19 cellular contexts compared by ENCODE assay signal in the genomic region with DNA sequence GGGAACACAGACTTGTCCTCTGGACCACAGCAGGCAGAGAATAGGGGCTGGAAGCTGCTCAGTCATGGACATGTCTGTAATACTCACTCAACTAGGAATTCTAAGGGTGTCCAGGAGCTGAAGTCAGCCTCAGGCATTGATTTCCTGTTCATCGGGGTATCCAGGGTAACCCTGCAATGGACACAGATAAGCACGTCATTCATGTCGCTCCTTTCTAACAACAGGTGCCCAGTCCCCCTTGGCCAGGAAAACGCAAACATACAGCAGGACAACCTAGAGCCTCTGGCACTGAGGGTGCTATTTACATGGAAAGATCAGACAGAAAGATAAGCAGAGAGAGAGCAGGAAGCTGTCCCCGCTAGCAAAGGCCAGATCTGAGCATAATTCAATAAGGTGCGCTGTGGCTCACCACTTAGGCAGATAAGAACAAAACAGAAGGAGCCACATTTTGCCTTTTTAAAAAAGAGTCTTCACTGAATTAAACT. TPM values are rescaled to one million over a fixed set of nuclear protein-coding genes. Genes with fewer than 3 reads are reported as not detected.
DNase-seq lines count a peak whose midpoint lies in the region; ATAC-seq, FAIRE-seq and TF ChIP-seq lines count a peak whose summit lies in the region.
"Had no signal": no experiment of that assay in that cellular context is flagged by ENCODE, and none has a peak within 500 bp of the region (broad histone marks: within the 10 kb centered on the region; RNA-seq: fewer than 3 reads in every experiment).

No MANE protein-coding gene starts in this region.

- H3K27me3 ChIP-seq in SJCRH30 (no peaks in the 10 kb centered on the region), HepG2 (ENCODE audit: control insufficient read depth in 1 of 2, insufficient read depth in 2 of 2, low read length in 2 of 2) (no peaks in the 10 kb centered on the region), upper lobe of right lung (no peaks in the 10 kb centered on the region), aorta (ENCODE audit: control insufficient read depth in 1 of 2, insufficient read depth in 2 of 2, low read length in 1 of 2) (no peaks in the 10 kb centered on the region), A673 (replicated peaks; ENCODE audit: insufficient read depth, low read depth, low read length, poor library complexity) (no peaks in the 10 kb centered on the region)
- H3K27me3 ChIP-seq: esophagus squamous epithelium had no signal

- peak; percentile 86 for FAIRE-seq in HepG2 (lab: Jason Lieb, UNC)

- ATAC-seq in HepG2 (peak; percentile 94), upper lobe of right lung (peak; percentile 53), aorta (ENCODE audit: low FRiP score) (no peak), HG02870 (IDR thresholded peaks at IDR 0.05; ENCODE audit: unreplicated experiment) (no peak)

- POLR2A ChIA-PET in HepG2 (lab: Yijun Ruan, JAX): interaction anchor here (1.7 kb wide), 1 partner anchor 21 kb away, joined by 5 read pairs; a partner anchor contains a TSS
- POLR2A ChIA-PET in A673 (lab: Charles Lee; ENCODE audit: low non-redundant PET): no interaction called here

- H3K36me3 ChIP-seq in SJCRH30: peaks cover 39% of the 10 kb centered on the region
- peaks cover 43 to 83% of the 10 kb centered on the region in 2 experiments for H3K36me3 ChIP-seq in HepG2 (replicated peaks in 1 of 2; ENCODE audit: control insufficient read depth in 1 of 2, insufficient read depth in 2 of 2, low read length in 2 of 2)
- H3K36me3 ChIP-seq in upper lobe of right lung: peaks cover 60% of the 10 kb centered on the region
- peaks cover 4 to 11% of the 10 kb centered on the region in 2 donors for H3K36me3 ChIP-seq in aorta (ENCODE audit: control insufficient read depth in 1 of 2, insufficient read depth in 2 of 2, low read length in 1 of 2)
- H3K36me3 ChIP-seq in A673 (ENCODE audit: insufficient read depth, low read length, poor library complexity, severe bottlenecking): peaks cover 6% of the 10 kb centered on the region

- intact Hi-C loops in HepG2 (cut with micrococcal nuclease; ENCODE audit: unreplicated experiment) (loop anchor here (1.0 kb wide), 1 partner anchor 22 kb away; a partner anchor contains a TSS), upper lobe of right lung (cut with DNase I) (no loop called here), aorta (cut with DNase I) (no loop called here), A673 (cut with micrococcal nuclease; ENCODE audit: unreplicated experiment) (no loop called here)

- WGBS in HepG2 (ENCODE audit: low lambda C conversion rate): 9% methylated on average over 6 of the region's 6 CpGs
- 79 to 90% methylated on average over 6 of the region's 6 CpGs for WGBS in aorta, 2 donors

- TF ChIP-seq POLR2A in HepG2 (IDR thresholded peaks at IDR 0.05; ENCODE audit: insufficient read depth in 1 of 2, low read depth in 2 of 2, low read length in 2 of 2): no peak

- H3K4me1 ChIP-seq in SJCRH30: peaks cover 30% of the 10 kb centered on the region
- H3K4me1 ChIP-seq in HepG2 (ENCODE audit: insufficient read depth, low read length): peaks cover 32% of the 10 kb centered on the region
- no peaks in the 10 kb centered on the region for H3K4me1 ChIP-seq in upper lobe of right lung
- no peaks in the 10 kb centered on the region for H3K4me1 ChIP-seq in aorta (ENCODE audit: control insufficient read depth in 1 of 2, insufficient read depth in 2 of 2, low read length in 2 of 2)
- no peaks in the 10 kb centered on the region for H3K4me1 ChIP-seq in A673 (ENCODE audit: insufficient read depth, low read length, poor library complexity, severe bottlenecking)
- H3K4me1 ChIP-seq: esophagus squamous epithelium had no signal

- in situ Hi-C loops in HepG2 (cut with HindIII; ENCODE audit: extremely low pct_ligation_motif_present, low pct_unique_long_range_greater_than_20kb): no loop called here

- peak overlapping the region; percentile 41 for H3K4me2 ChIP-seq in HepG2 (ENCODE audit: low read depth, low read length)
- H3K4me2 ChIP-seq: smooth muscle cell had no signal

- CTCF ChIA-PET in HepG2 (lab: Yijun Ruan, JAX; ENCODE audit: low intra/inter-chr PET ratio, low total read pairs): no interaction called here
- CTCF ChIA-PET in A673 (lab: Charles Lee): no interaction called here

- DNase-seq in activated T-cell treated with anti-CD3 and anti-CD28 coated beads, Interleukin-2, amount 50 U/mL, for 24 hours: no peak
- no peak for DNase-seq in activated T-cell treated with anti-CD3 and anti-CD28 coated beads, Interleukin-2, amount 50 U/mL, for 48 hours
- DNase-seq in SJCRH30 (peak; percentile 62 to 77), HepG2 (ENCODE audit: low spot score) (peak; percentile 88), upper lobe of right lung (no peak), aorta (no peak), A673 (ENCODE audit: low spot score) (no peak)
- DNase-seq: activated CD8-positive, alpha-beta memory T cell treated with anti-CD3 and anti-CD28 coated beads, Interleukin-2, amount 50 U/mL, for 4 hours; esophagus squamous epithelium; H7; hypothalamus; NCI-H2107; occipital lobe; WERI-Rb-1 had no signal

- peak overlapping the region; percentile 35 for H3K9ac ChIP-seq in HepG2 (ENCODE audit: insufficient read depth, low read depth, low read length)

- H3K9me3 ChIP-seq in SJCRH30 (replicated peaks): no peaks in the 10 kb centered on the region
- no peaks in the 10 kb centered on the region for H3K9me3 ChIP-seq in HepG2 (ENCODE audit: low read length)
- no peaks in the 10 kb centered on the region for H3K9me3 ChIP-seq in upper lobe of right lung
- H3K9me3 ChIP-seq in aorta (ENCODE audit: control insufficient read depth, low read length): no peaks in the 10 kb centered on the region
- no peaks in the 10 kb centered on the region for H3K9me3 ChIP-seq in A673 (ENCODE audit: low read depth, low read length, poor library complexity, severe bottlenecking)
- H3K9me3 ChIP-seq: esophagus squamous epithelium had no signal

- no TSS peak for BruUV-seq in HepG2 (replicated peaks; lab: Mats Ljungman, UMichigan)
- no TSS peak for BruUV-seq in A673 (replicated peaks; lab: Mats Ljungman, UMichigan)

- H2AFZ ChIP-seq in HepG2 (ENCODE audit: low read length): no peak overlapping the region

- H4K20me1 ChIP-seq in HepG2 (ENCODE audit: insufficient read depth, low read length): peaks cover 10% of the 10 kb centered on the region; the same call in 1 of the 2 replicates

- H3K4me1 Mint-ChIP-seq in activated T-cell treated with anti-CD3 and anti-CD28 coated beads, Interleukin-2, amount 50 U/mL, for 24 hours (ENCODE audit: low read depth): peaks cover 15% of the 10 kb centered on the region

- H3K4me3 ChIP-seq in SJCRH30: no peak overlapping the region
- no peak overlapping the region for H3K4me3 ChIP-seq in HepG2 (replicated peaks in 1 of 3; ENCODE audit: insufficient read depth in 1 of 3, low read depth in 2 of 3, low read length in 3 of 3)
- no peak overlapping the region for H3K4me3 ChIP-seq in upper lobe of right lung
- no peak overlapping the region for H3K4me3 ChIP-seq in aorta (ENCODE audit: low read length in 2 of 2)
- no peak overlapping the region for H3K4me3 ChIP-seq in A673 (ENCODE audit: low read depth, low read length, poor library complexity, severe bottlenecking)
- H3K4me3 ChIP-seq: esophagus squamous epithelium, lung, smooth muscle cell had no signal

- TF ChIP-seq EP300 in HepG2 (IDR thresholded peaks at IDR 0.05; ENCODE audit: low read depth in 2 of 2, low read length in 2 of 2) (peak in 1 of 2 experiments; percentile 53; a peak in 1 of 4 replicates), HepG2 (CRISPR knock-in tag; IDR thresholded peaks at IDR 0.05; ENCODE audit: borderline replicate concordance) (no peak; the same call in 1 of the 2 replicates)

- no peak for TF ChIP-seq RAD21 in HepG2 (CRISPR knock-in tag; IDR thresholded peaks at IDR 0.05)

- H3K27ac ChIP-seq in SJCRH30: peak overlapping the region; percentile 18; the same call in 1 of the 2 replicates
- peak overlapping the region; percentile 73 for H3K27ac ChIP-seq in HepG2 (ENCODE audit: extremely low read length, insufficient read depth, low read length)
- no peak overlapping the region for H3K27ac ChIP-seq in upper lobe of right lung
- H3K27ac ChIP-seq in aorta (ENCODE audit: low read depth in 1 of 2, low read length in 2 of 2): no peak overlapping the region
- no peak overlapping the region for H3K27ac ChIP-seq in A673 (ENCODE audit: low read depth, low read length, poor library complexity, severe bottlenecking)
- H3K27ac ChIP-seq: esophagus squamous epithelium, WERI-Rb-1 had no signal

- H3K9me3 Mint-ChIP-seq in activated T-cell treated with anti-CD3 and anti-CD28 coated beads, Interleukin-2, amount 50 U/mL, for 24 hours: no peaks in the 10 kb centered on the region

- H3K27me3 Mint-ChIP-seq in activated T-cell treated with anti-CD3 and anti-CD28 coated beads, Interleukin-2, amount 50 U/mL, for 24 hours: no peaks in the 10 kb centered on the region

- H3K79me2 ChIP-seq in HepG2 (ENCODE audit: insufficient read depth, low read length): peaks cover 2% of the 10 kb centered on the region

- TF ChIP-seq CTCF in HepG2 (CRISPR knock-in tag; IDR thresholded peaks at IDR 0.05): no peak
- TF ChIP-seq CTCF in upper lobe of right lung (IDR thresholded peaks at IDR 0.05): no peak
- TF ChIP-seq CTCF in A673 (conservative IDR thresholded peaks at IDR 0.05; ENCODE audit: low read depth, low read length): no peak

- H3K36me3 Mint-ChIP-seq in activated T-cell treated with anti-CD3 and anti-CD28 coated beads, Interleukin-2, amount 50 U/mL, for 24 hours (ENCODE audit: low read depth): peaks cover 94% of the 10 kb centered on the region

- H3K4me3 Mint-ChIP-seq in activated T-cell treated with anti-CD3 and anti-CD28 coated beads, Interleukin-2, amount 50 U/mL, for 24 hours: no peak overlapping the region

- peak overlapping the region; percentile 1 for H3K27ac Mint-ChIP-seq in activated T-cell treated with anti-CD3 and anti-CD28 coated beads, Interleukin-2, amount 50 U/mL, for 24 hours

RNA-seq across cellular contexts. Expression of a gene that starts 21.3 kb away (rescaled TPM):
- 34.5 and 38.0 TPM in 2 replicates for total RNA-seq in SJCRH30 (2014; rRNA removed; shearing (Covaris generic))
- total RNA-seq in HepG2 (2016; rRNA removed; fragmentation: Illumina TruSeq; extraction: Trizol): 9.9 and 32.4 TPM in 2 replicates
- total RNA-seq in HepG2 (2016; cell fraction: cytosol; rRNA removed; fragmentation: Illumina TruSeq; extraction: Trizol; ENCODE audit: low read depth): 5.2 and 5.9 TPM in 2 replicates
- total RNA-seq in HepG2 (2016; cell fraction: insoluble cytoplasmic fraction; rRNA removed; fragmentation: Illumina TruSeq; extraction: Trizol): 10.8 and 29.3 TPM in 2 replicates
- total RNA-seq in HepG2 (2016; cell fraction: membrane; rRNA removed; fragmentation: Illumina TruSeq; extraction: Trizol): 21.9 and 22.0 TPM in 2 replicates
- 16.5 and 17.7 TPM in 2 replicates for total RNA-seq in HepG2 (2016; cell fraction: nucleus; rRNA removed; fragmentation: Illumina TruSeq; extraction: Trizol)
- 84.0 and 95.5 TPM in 2 replicates for polyA plus RNA-seq in HepG2 (2011; rRNA removed)
- 88.8 and 113 TPM in 2 replicates for polyA plus RNA-seq in HepG2 (2011; cell fraction: cytosol; rRNA removed)
- polyA plus RNA-seq in HepG2 (2011; cell fraction: nucleus; rRNA removed): 38.4 and 46.2 TPM in 2 replicates
- polyA plus RNA-seq in HepG2 (2012): 78.4 and 108 TPM in 2 replicates
- 28.6 and 35.0 TPM in 2 replicates for polyA plus RNA-seq in HepG2 (2016; cell fraction: cytosol; fragmentation: Illumina TruSeq; extraction: Trizol; ENCODE audit: low read depth)
- 102 and 112 TPM in 2 replicates for polyA plus RNA-seq in HepG2 (2016; cell fraction: insoluble cytoplasmic fraction; fragmentation: Illumina TruSeq; extraction: Trizol; ENCODE audit: low read depth)
- 43.5 and 45.2 TPM in 2 replicates for polyA plus RNA-seq in HepG2 (2016; cell fraction: membrane; fragmentation: Illumina TruSeq; extraction: Trizol; ENCODE audit: low read depth)
- polyA plus RNA-seq in HepG2 (2016; cell fraction: nucleus; fragmentation: Illumina TruSeq; extraction: Trizol; ENCODE audit: insufficient read depth, low read depth): 50.5 and 56.3 TPM in 2 replicates
- 32.0 and 89.7 TPM in 2 replicates for polyA minus RNA-seq in HepG2 (2011; rRNA and poly(A)+ RNA removed; ENCODE audit: low replicate concordance)
- 39.3 and 42.6 TPM in 2 replicates for polyA minus RNA-seq in HepG2 (2011; cell fraction: cytosol; rRNA and poly(A)+ RNA removed)
- 66.9 and 70.4 TPM in 2 replicates for polyA minus RNA-seq in HepG2 (2011; cell fraction: nucleus; rRNA and poly(A)+ RNA removed)
- total RNA-seq in upper lobe of right lung: 38.2 TPM
- total RNA-seq in aorta: 10 to 100 TPM; 15.6 to 22.7 TPM
- polyA plus RNA-seq in aorta: 10 to 100 TPM; 21.6 to 24.8 TPM
- 14.7 and 17.7 TPM in 2 replicates for total RNA-seq in A673 (2021)

RNA-seq across cellular contexts. Expression of a gene that starts 24.3 kb away (rescaled TPM):
- total RNA-seq in SJCRH30 (2014; rRNA removed; shearing (Covaris generic)): not detected in 2 replicates
- total RNA-seq in HepG2 (2016; rRNA removed; fragmentation: Illumina TruSeq; extraction: Trizol) (not detected in 2 replicates), upper lobe of right lung (not detected), aorta (not detected), A673 (2021) (not detected in 2 replicates)
- total RNA-seq in HepG2 (2016; cell fraction: cytosol; rRNA removed; fragmentation: Illumina TruSeq; extraction: Trizol; ENCODE audit: low read depth): not detected in 2 replicates
- total RNA-seq in HepG2 (2016; cell fraction: insoluble cytoplasmic fraction; rRNA removed; fragmentation: Illumina TruSeq; extraction: Trizol): not detected in 2 replicates
- total RNA-seq in HepG2 (2016; cell fraction: membrane; rRNA removed; fragmentation: Illumina TruSeq; extraction: Trizol): not detected in 2 replicates
- total RNA-seq in HepG2 (2016; cell fraction: nucleus; rRNA removed; fragmentation: Illumina TruSeq; extraction: Trizol): not detected in 2 replicates
- polyA plus RNA-seq in HepG2 (2011; rRNA removed) (not detected in 2 replicates), aorta (not detected)
- polyA plus RNA-seq in HepG2 (2011; cell fraction: cytosol; rRNA removed): not detected in 2 replicates
- polyA plus RNA-seq in HepG2 (2011; cell fraction: nucleus; rRNA removed): 0.31 TPM in 1 of 2 replicates, not detected in the other
- 0.27 TPM in 1 of 2 replicates, not detected in the other for polyA plus RNA-seq in HepG2 (2012)
- not detected in 2 replicates for polyA plus RNA-seq in HepG2 (2016; cell fraction: cytosol; fragmentation: Illumina TruSeq; extraction: Trizol; ENCODE audit: low read depth)
- not detected in 2 replicates for polyA plus RNA-seq in HepG2 (2016; cell fraction: insoluble cytoplasmic fraction; fragmentation: Illumina TruSeq; extraction: Trizol; ENCODE audit: low read depth)
- polyA plus RNA-seq in HepG2 (2016; cell fraction: membrane; fragmentation: Illumina TruSeq; extraction: Trizol; ENCODE audit: low read depth): not detected in 2 replicates
- not detected in 2 replicates for polyA plus RNA-seq in HepG2 (2016; cell fraction: nucleus; fragmentation: Illumina TruSeq; extraction: Trizol; ENCODE audit: insufficient read depth, low read depth)
- polyA minus RNA-seq in HepG2 (2011; rRNA and poly(A)+ RNA removed; ENCODE audit: low replicate concordance): not detected in 2 replicates
- polyA minus RNA-seq in HepG2 (2011; cell fraction: cytosol; rRNA and poly(A)+ RNA removed): not detected in 2 replicates
- not detected in 2 replicates for polyA minus RNA-seq in HepG2 (2011; cell fraction: nucleus; rRNA and poly(A)+ RNA removed)
- total RNA-seq: esophagus squamous epithelium, H7, LHCN-M2, lung, occipital lobe, smooth muscle cell had no signal
- polyA plus RNA-seq: AG04450, lung, smooth muscle cell had no signal

Comparison
In these comparisons a context has a peak if more than half of its experiments do, and no peak if none do; other contexts are left out.
1. DNase-seq: peak in SJCRH30 (2 of 2) and HepG2 (single experiment); none in activated T-cell treated with anti-CD3 and anti-CD28 coated beads, Interleukin-2, amount 50 U/mL, for 24 hours (single experiment), activated T-cell treated with anti-CD3 and anti-CD28 coated beads, Interleukin-2, amount 50 U/mL, for 48 hours (0 of 2), upper lobe of right lung (single experiment), aorta (0 of 2) and A673 (single experiment).
2. H3K27ac ChIP-seq: peak in SJCRH30 (single experiment) and HepG2 (single experiment); none in upper lobe of right lung (single experiment), aorta (0 of 2) and A673 (single experiment).
3. ATAC-seq: peak in HepG2 (single experiment) and upper lobe of right lung (single experiment); none in aorta (single experiment) and HG02870 (single experiment).